In the genomic region with DNA sequence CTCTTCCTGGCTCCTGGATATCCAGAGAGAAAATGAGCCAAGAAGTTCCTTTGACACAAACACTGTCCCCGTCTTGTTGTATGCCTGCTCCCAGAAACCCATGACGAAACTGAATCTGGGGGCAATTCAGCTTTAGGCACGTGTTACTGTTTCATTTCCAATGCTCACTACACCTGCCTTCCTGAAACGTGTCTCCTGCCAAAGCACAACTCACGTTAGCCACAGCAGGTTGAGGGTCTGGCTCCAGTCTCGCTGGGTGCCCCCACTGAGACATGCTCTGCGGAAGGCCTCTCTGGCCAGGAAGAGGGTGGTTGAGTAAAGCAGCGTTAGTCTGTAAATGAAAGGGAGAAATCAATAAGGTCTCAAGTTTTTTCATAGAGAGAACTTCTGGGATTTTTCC, we compare ENCODE assay signal across 29 cellular contexts.
"Had no signal": no experiment of that assay in that cellular context is flagged by ENCODE, and none has a peak within 500 bp of the region (broad histone marks: within the 10 kb centered on the region; RNA-seq: fewer than 3 reads in every experiment).

No MANE protein-coding gene starts in this region.

- H3K9me3 ChIP-seq: Peyer's patch, SJCRH30, SK-N-SH had no signal

- H3K4me3 Mint-ChIP-seq: activated CD4-positive, alpha-beta memory T cell treated with anti-CD3 and anti-CD28 coated beads for 36 hours; activated CD4-positive, alpha-beta T cell treated with anti-CD3 and anti-CD28 coated beads, Interleukin-2, amount 10 ng/mL, durations not matched to agents 7 days and 5 days; activated naive CD4-positive, alpha-beta T cell treated with anti-CD3 and anti-CD28 coated beads, Interleukin-2, amount 10 ng/mL, durations not matched to agents 7 days and 5 days; activated T-cell treated with anti-CD3 and anti-CD28 coated beads, Interleukin-2, amount 50 U/mL, for 4 hours had no signal

- H3K4me1 ChIP-seq: Peyer's patch, SJCRH30 had no signal

- H3K27ac Mint-ChIP-seq: activated CD4-positive, alpha-beta memory T cell treated with anti-CD3 and anti-CD28 coated beads for 36 hours; activated CD4-positive, alpha-beta T cell treated with anti-CD3 and anti-CD28 coated beads, Interleukin-2, amount 10 ng/mL, durations not matched to agents 7 days and 5 days; activated naive CD4-positive, alpha-beta T cell treated with anti-CD3 and anti-CD28 coated beads, Interleukin-2, amount 10 ng/mL, durations not matched to agents 7 days and 5 days; activated T-helper 2 cell treated with anti-CD3 and anti-CD28 coated beads, Interferon-gamma antibody, Interleukin-2, Interleukin-4, amounts not matched to agents 10 μg/mL and 5 μg/mL and 100 μg/mL, durations not matched to agents 14 hours and 24 hours and 36 hours had no signal

- H3K4me3 ChIP-seq: cardiac muscle cell, Peyer's patch, SJCRH30 had no signal

- H3K9me3 Mint-ChIP-seq: activated CD4-positive, alpha-beta memory T cell treated with anti-CD3 and anti-CD28 coated beads for 36 hours; activated CD4-positive, alpha-beta T cell treated with anti-CD3 and anti-CD28 coated beads, Interleukin-2, amount 10 ng/mL, durations not matched to agents 7 days and 5 days; activated naive CD4-positive, alpha-beta T cell treated with anti-CD3 and anti-CD28 coated beads, Interleukin-2, amount 10 ng/mL, durations not matched to agents 7 days and 5 days; activated T-cell treated with anti-CD3 and anti-CD28 coated beads, Interleukin-2, amount 50 U/mL, for 4 hours; activated T-helper 2 cell treated with anti-CD3 and anti-CD28 coated beads, Interferon-gamma antibody, Interleukin-2, Interleukin-4, amounts not matched to agents 10 μg/mL and 5 μg/mL and 100 μg/mL, durations not matched to agents 14 hours and 24 hours and 36 hours had no signal

- DNase-seq: activated CD4-positive, alpha-beta memory T cell treated with anti-CD3 and anti-CD28 coated beads for 36 hours; activated CD4-positive, alpha-beta T cell treated with anti-CD3 and anti-CD28 coated beads, Interleukin-2, amount 10 ng/mL, durations not matched to agents 7 days and 5 days; activated CD4-positive, CD25-positive, alpha-beta regulatory T cell; activated CD8-positive, alpha-beta memory T cell treated with anti-CD3 and anti-CD28 coated beads for 24 hours; activated gamma-delta T cell treated with Interleukin-2 at 50 U/mL for 16 hours; activated naive CD4-positive, alpha-beta T cell treated with anti-CD3 and anti-CD28 coated beads, Interleukin-2, amount 10 ng/mL, durations not matched to agents 7 days and 5 days; activated T-cell treated with anti-CD3 and anti-CD28 coated beads, Interleukin-2, amount 50 U/mL, for 4 hours; amygdala; brain microvascular endothelial cell; IMR-90; Kasumi-1; KBM-7; NCI-H1092 treated with DMSO at 0.1 percent for 48 hours; NCI-H1436; NCI-H1694 treated with DMSO at 0.1 percent for 48 hours; NCI-H2029 treated with DMSO at 0.1 percent for 48 hours; NCI-H345; NCI-H510A; NCI-H526 treated with DMSO at 0.1 percent for 48 hours; NCI-H82; Peyer's patch; Right ventricle myocardium superior; SJCRH30; SK-N-SH; T-helper 1 cell had no signal

- H3K27me3 Mint-ChIP-seq: activated CD4-positive, alpha-beta memory T cell treated with anti-CD3 and anti-CD28 coated beads for 36 hours; activated CD4-positive, alpha-beta T cell treated with anti-CD3 and anti-CD28 coated beads, Interleukin-2, amount 10 ng/mL, durations not matched to agents 7 days and 5 days; activated naive CD4-positive, alpha-beta T cell treated with anti-CD3 and anti-CD28 coated beads, Interleukin-2, amount 10 ng/mL, durations not matched to agents 7 days and 5 days had no signal

- ATAC-seq: activated T-cell treated with anti-CD3 and anti-CD28 coated beads, Interleukin-2, amount 50 U/mL, for 4 hours had no signal

- H3K27me3 ChIP-seq: brain microvascular endothelial cell, Peyer's patch, SJCRH30 had no signal

- H3K27ac ChIP-seq: brain microvascular endothelial cell, cardiac muscle cell, Peyer's patch, RWPE1, SJCRH30, VCaP had no signal
